ENCODE assay signal across 8 cellular contexts in genomic region chr19:45467456-45468158, GRCh38.
DNase-seq lines count a peak whose midpoint lies in the region; ATAC-seq and TF ChIP-seq lines count a peak whose summit lies in the region.

Gene FOSB (plus strand): TSS chr19:45467996. CDS start chr19:45468587, 591 bp downstream.

- ATAC-seq in GM21619 (IDR thresholded peaks at IDR 0.05; ENCODE audit: unreplicated experiment): peak; percentile 36
- ATAC-seq in RWPE2 (ENCODE audit: low read depth): no peak

- H3K36me3 Mint-ChIP-seq in nephron progenitor cell (ENCODE audit: low read depth): no peaks in the 10 kb centered on the region
- H3K36me3 Mint-ChIP-seq in stimulated activated naive CD8-positive, alpha-beta T cell treated with anti-CD3 and anti-CD28 coated beads, Interleukin-15, Interleukin-2, amounts not matched to agents 100 ng/mL and 50 ng/mL, for 24 hours (ENCODE audit: low read depth): peaks cover 11% of the 10 kb centered on the region

- H3K27me3 Mint-ChIP-seq in nephron progenitor cell (ENCODE audit: low read depth, poor library complexity): peaks cover 64% of the 10 kb centered on the region
- H3K27me3 Mint-ChIP-seq in stimulated activated naive CD8-positive, alpha-beta T cell treated with anti-CD3 and anti-CD28 coated beads, Interleukin-15, Interleukin-2, amounts not matched to agents 100 ng/mL and 50 ng/mL, for 24 hours: peaks cover 12% of the 10 kb centered on the region

- H3K36me3 ChIP-seq in RWPE2 (ENCODE audit: low read depth): no peaks in the 10 kb centered on the region

- no peaks in the 10 kb centered on the region for H3K27me3 ChIP-seq in RWPE2 (ENCODE audit: insufficient read depth, poor library complexity, severe bottlenecking)

- peak within 1 kb of the TSS; percentile 65 for H3K4me3 ChIP-seq in LNCaP clone FGC (ENCODE audit: low read depth, low read length)
- H3K4me3 ChIP-seq in RWPE2 (ENCODE audit: severe bottlenecking): peak within 1 kb of the TSS; percentile 57

- peaks cover 4% of the 10 kb centered on the region for H3K4me1 ChIP-seq in RWPE2 (ENCODE audit: insufficient read depth, poor library complexity, severe bottlenecking)

- 0 out of 2 replicates have a peak, but pooled peaks have one; percentile 6 for TF ChIP-seq CTCF in LNCaP clone FGC (IDR thresholded peaks at IDR 0.05; ENCODE audit: control insufficient read depth, extremely low read depth, insufficient read depth)
- no peak for TF ChIP-seq CTCF in RWPE2 (IDR thresholded peaks at IDR 0.05; ENCODE audit: poor library complexity, severe bottlenecking)
- TF ChIP-seq CTCF in nephron progenitor cell (IDR thresholded peaks at IDR 0.05): no peak

- H3K4me1 Mint-ChIP-seq in nephron progenitor cell: peaks cover 47% of the 10 kb centered on the region
- peaks cover 45% of the 10 kb centered on the region for H3K4me1 Mint-ChIP-seq in stimulated activated naive CD8-positive, alpha-beta T cell treated with anti-CD3 and anti-CD28 coated beads, Interleukin-15, Interleukin-2, amounts not matched to agents 100 ng/mL and 50 ng/mL, for 24 hours (ENCODE audit: low read depth)

- H3K4me3 Mint-ChIP-seq in nephron progenitor cell: peak within 1 kb of the TSS; percentile 87
- peak within 1 kb of the TSS; percentile 88 for H3K4me3 Mint-ChIP-seq in stimulated activated naive CD8-positive, alpha-beta T cell treated with anti-CD3 and anti-CD28 coated beads, Interleukin-15, Interleukin-2, amounts not matched to agents 100 ng/mL and 50 ng/mL, for 24 hours

- H3K9me3 ChIP-seq in RWPE2 (ENCODE audit: severe bottlenecking): no peaks in the 10 kb centered on the region

- peak within 1 kb of the TSS; percentile 55 for H3K27ac ChIP-seq in RWPE2 (ENCODE audit: poor library complexity, severe bottlenecking)

- DNase-seq in DMS153 (lab: John Stamatoyannopoulos, UW) (peak; percentile 82), LNCaP clone FGC (ENCODE audit: low read depth) (peak; percentile 50), RWPE2 (ENCODE audit: low spot score) (peak; percentile 92), fibroblast of the conjunctiva (ENCODE audit: low read depth) (peak; percentile 91), nephron progenitor cell (peak; percentile 95)
- peak; percentile 98 for DNase-seq in activated effector memory CD4-positive, alpha-beta T cell treated with anti-CD3 and anti-CD28 coated beads, Interleukin-2, amount 50 U/mL, for 16 hours

- H3K27ac Mint-ChIP-seq in nephron progenitor cell: peak within 1 kb of the TSS; percentile 99
- peak within 1 kb of the TSS; percentile 88 for H3K27ac Mint-ChIP-seq in stimulated activated naive CD8-positive, alpha-beta T cell treated with anti-CD3 and anti-CD28 coated beads, Interleukin-15, Interleukin-2, amounts not matched to agents 100 ng/mL and 50 ng/mL, for 24 hours

- no peaks in the 10 kb centered on the region for H3K9me3 Mint-ChIP-seq in nephron progenitor cell
- H3K9me3 Mint-ChIP-seq in stimulated activated naive CD8-positive, alpha-beta T cell treated with anti-CD3 and anti-CD28 coated beads, Interleukin-15, Interleukin-2, amounts not matched to agents 100 ng/mL and 50 ng/mL, for 24 hours: no peaks in the 10 kb centered on the region
